15 cellular contexts compared by ENCODE assay signal in genomic region chr17:64679710-64680216, GRCh38. TPM values are rescaled to one million over a fixed set of nuclear protein-coding genes. Genes with fewer than 3 reads are reported as not detected.
A peak's percentile ranks its signal among the peaks of the same experiment; 100 is the strongest.
DNase-seq lines count a peak whose midpoint lies in the region; ATAC-seq and TF ChIP-seq lines count a peak whose summit lies in the region.
"Had no signal": no experiment of that assay in that cellular context is flagged by ENCODE, and none has a peak within 500 bp of the region (broad histone marks: within the 10 kb centered on the region; RNA-seq: fewer than 3 reads in every experiment).

No MANE protein-coding gene starts in this region.

- peak; percentile 86 for DNase-seq in AG20443 (ENCODE audit: low spot score)
- peak; percentile 99 for DNase-seq in LHCN-M2 (ENCODE audit: low read depth)
- DNase-seq in cardiac fibroblast (ENCODE audit: low read depth in 2 of 2) = peak; percentile 81 to 100
- no peak for DNase-seq in left colon
- no peak for DNase-seq in NCI-H446 treated with DMSO at 0.1 percent for 48 hours (lab: John Stamatoyannopoulos, UW)
- DNase-seq in 8988T = no peak
- DNase-seq in stimulated activated CD4-positive, alpha-beta T cell treated with anti-CD3 and anti-CD28 coated beads, Interleukin-4, amount 100 ng/mL, for 4 hours = no peak
- DNase-seq in nephron progenitor cell = no peak
- DNase-seq: activated T-cell treated with anti-CD3 and anti-CD28 coated beads, Interleukin-2, amount 50 U/mL, for 48 hours; DMS 273 treated with DMSO at 0.1 percent for 48 hours; dorsolateral prefrontal cortex; H9; T-helper 2 cell had no signal

- H3K4me3 ChIP-seq in cardiac fibroblast (replicated peaks in 1 of 2; ENCODE audit: low read depth in 2 of 2, low read length in 2 of 2) = peak overlapping the region in 1 of 2 donors; percentile 30
- H3K4me3 ChIP-seq: dorsolateral prefrontal cortex, lung, suprapubic skin had no signal

- ATAC-seq in left colon = peak; percentile 59

- TF ChIP-seq CTCF in cardiac fibroblast (IDR thresholded peaks at IDR 0.05; ENCODE audit: low read depth, low read length) = no peak
- no peak for TF ChIP-seq CTCF in nephron progenitor cell (IDR thresholded peaks at IDR 0.05)

- no peaks in the 10 kb centered on the region for H3K36me3 Mint-ChIP-seq in nephron progenitor cell (ENCODE audit: low read depth)

- intact Hi-C loops in left colon (cut with DNase I, micrococcal nuclease) = no loop called here

- H3K27me3 Mint-ChIP-seq in nephron progenitor cell (ENCODE audit: low read depth, poor library complexity) = peaks cover 10% of the 10 kb centered on the region

- H3K4me1 Mint-ChIP-seq in nephron progenitor cell = peaks cover under 1% of the 10 kb centered on the region
- H3K4me1 Mint-ChIP-seq: H9 had no signal

- H3K4me3 Mint-ChIP-seq in nephron progenitor cell = no peak overlapping the region
- H3K4me3 Mint-ChIP-seq: H9 had no signal

- no peak overlapping the region for H3K27ac Mint-ChIP-seq in nephron progenitor cell
- H3K27ac Mint-ChIP-seq: H9 had no signal

- no peaks in the 10 kb centered on the region for H3K9me3 Mint-ChIP-seq in nephron progenitor cell
- H3K9me3 Mint-ChIP-seq: H9 had no signal

RNA-seq across cellular contexts. Expression of gene SMURF2, which starts 17.7 kb away (rescaled TPM):
- total RNA-seq in LHCN-M2 (2014; rRNA removed) (70.0 and 79.4 TPM in 2 replicates), left colon (10 to 100 TPM; 14.1 to 20.0 TPM)
- polyA plus RNA-seq in LHCN-M2 (2012) = 48.3 TPM

Comparison
In these comparisons a context has a peak if more than half of its experiments do, and no peak if none do; other contexts are left out.
1. DNase-seq: peak in AG20443 (single experiment), LHCN-M2 (single experiment) and cardiac fibroblast (2 of 2); none in left colon (0 of 2), NCI-H446 treated with DMSO at 0.1 percent for 48 hours (single experiment), 8988T (single experiment), stimulated activated CD4-positive, alpha-beta T cell treated with anti-CD3 and anti-CD28 coated beads, Interleukin-4, amount 100 ng/mL, for 4 hours (0 of 2) and nephron progenitor cell (single experiment).